In genomic region chr6:37353761-37354525, GRCh38 we compare ENCODE assay signal across 8 cellular contexts. TPM values are rescaled to one million over a fixed set of nuclear protein-coding genes. Genes with fewer than 3 reads are reported as not detected.
A peak's percentile ranks its signal among the peaks of the same experiment; 100 is the strongest.
DNase-seq lines count a peak whose midpoint lies in the region; ATAC-seq and TF ChIP-seq lines count a peak whose summit lies in the region.

RNF8 (plus strand) TSS chr6:37353983; CDS start chr6:37354165, 182 bp downstream.

- H3K36me3 ChIP-seq in prostate gland, result no peaks in the 10 kb centered on the region

- peak; percentile 64 for TF ChIP-seq POLR2A in prostate gland (IDR thresholded peaks at IDR 0.05)

- no peaks in the 10 kb centered on the region for H3K4me1 ChIP-seq in prostate gland (replicated peaks)

- H3K4me3 Mint-ChIP-seq in T-helper 17 cell, result peak within 1 kb of the TSS; percentile 98

- DNase-seq in GM13976 (ENCODE audit: low spot score), result peak; percentile 99
- DNase-seq in NCI-H146 (lab: John Stamatoyannopoulos, UW), result peak; percentile 96
- DNase-seq in T-helper 17 cell, result peak; percentile 77 to 79 (median 78)
- peak in 57 of 58 donors; percentile 45 to 92 (median 79) for DNase-seq in anterior cingulate cortex (lab: John Stamatoyannopoulos, UW)
- DNase-seq in left ventricle myocardium superior, result peak; percentile 96
- DNase-seq in prostate gland (ENCODE audit: low spot score), result peak; percentile 88
- peak; percentile 90 for DNase-seq in ureter (ENCODE audit: low spot score)

- H3K27me3 Mint-ChIP-seq in T-helper 17 cell, result no peaks in the 10 kb centered on the region

- H3K27ac ChIP-seq in prostate gland, result peak within 1 kb of the TSS; percentile 57 to 65

- peak within 1 kb of the TSS; percentile 83 for H3K27ac Mint-ChIP-seq in T-helper 17 cell

- ATAC-seq in HG02840 (IDR thresholded peaks at IDR 0.05; ENCODE audit: low FRiP score, unreplicated experiment) (peak; percentile 78), T-helper 17 cell (peak; percentile 96), left ventricle myocardium superior (peak; percentile 99)

- peak within 1 kb of the TSS; percentile 73 to 86 for H3K4me3 ChIP-seq in prostate gland

- H3K9me3 ChIP-seq in T-helper 17 cell (ENCODE audit: control insufficient read depth, low read length, poor library complexity, severe bottlenecking) (no peaks in the 10 kb centered on the region), prostate gland (no peaks in the 10 kb centered on the region)

- under 1% methylated on average over 54 of the region's 54 CpGs for WGBS in prostate gland

- intact Hi-C loops in left ventricle myocardium superior (cut with micrococcal nuclease) (no loop called here), prostate gland (cut with DNase I) (no loop called here)

- H3K36me3 Mint-ChIP-seq in T-helper 17 cell (ENCODE audit: low read depth), result peaks cover 3% of the 10 kb centered on the region

- TF ChIP-seq CTCF in GM13976 (IDR thresholded peaks at IDR 0.05; ENCODE audit: borderline replicate concordance, control extremely low read depth, extremely low read depth, insufficient read depth, missing control alignments) (no peak), prostate gland (IDR thresholded peaks at IDR 0.05) (no peak)

- H3K27me3 ChIP-seq in prostate gland (replicated peaks; ENCODE audit: insufficient read depth), result no peaks in the 10 kb centered on the region

- H3K4me1 Mint-ChIP-seq in T-helper 17 cell, result peaks cover 32% of the 10 kb centered on the region

- in situ Hi-C loops in GM13976 (cut with MboI; ENCODE audit: low sequenced_read_pairs, unreplicated experiment), result no loop called here

RNA-seq across cellular contexts. Expression of gene RNF8, which starts in this region (rescaled TPM):
- total RNA-seq in T-helper 17 cell (10 to 100 TPM in 1 of 2 donors, 1 to 10 TPM in 1; 8.5 to 12.0 TPM), left ventricle myocardium superior (15.7 TPM), prostate gland (10 to 100 TPM; 12.7 to 42.4 TPM), ureter (15.2 TPM)

Comparison
In these comparisons a context has a peak if more than half of its experiments do, and no peak if none do; other contexts are left out.
1. Peak in every context shown above with its lines: DNase-seq, ATAC-seq, H3K4me3 ChIP-seq and H3K27ac ChIP-seq.